8 cellular contexts compared by ENCODE assay signal in the genomic region with DNA sequence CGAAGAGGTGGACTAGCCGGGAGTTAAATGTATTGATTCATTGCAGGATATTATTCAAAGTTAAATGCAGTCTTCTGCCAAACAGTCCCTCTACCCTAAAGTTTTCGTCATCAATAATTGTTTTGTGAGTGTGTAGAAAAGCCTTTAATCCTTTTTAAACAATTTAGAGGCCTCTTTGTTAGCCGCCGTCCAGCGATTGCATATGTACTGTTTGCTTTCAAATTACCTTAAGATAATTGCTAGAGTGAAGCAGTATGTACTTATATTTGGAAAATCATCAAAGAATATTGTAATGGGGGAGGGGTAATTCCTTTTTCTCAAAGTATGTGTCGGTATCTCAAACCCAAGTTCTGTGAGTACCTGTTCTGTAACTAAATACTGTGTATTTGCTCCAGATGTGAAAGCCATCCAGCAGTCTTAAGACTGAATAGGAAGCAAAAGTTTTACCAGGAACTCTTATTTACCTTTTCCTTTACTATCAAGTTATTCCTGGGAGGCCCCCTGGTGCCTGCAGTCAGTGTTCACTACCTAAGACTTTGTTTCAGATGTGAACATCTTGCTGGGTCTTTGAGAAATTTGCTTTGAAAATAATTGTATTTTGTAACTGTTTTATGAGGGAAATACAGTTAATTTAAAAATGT. TPM values are rescaled to one million over a fixed set of nuclear protein-coding genes. Genes with fewer than 3 reads are reported as not detected.
DNase-seq lines count a peak whose midpoint lies in the region; ATAC-seq and TF ChIP-seq lines count a peak whose summit lies in the region.

No MANE protein-coding gene starts in this region.

- H3K9me3 Mint-ChIP-seq in CD4-positive, alpha-beta T cell: no peaks in the 10 kb centered on the region

- no peaks in the 10 kb centered on the region for H3K27me3 Mint-ChIP-seq in CD4-positive, alpha-beta T cell

- no peaks in the 10 kb centered on the region for H3K9me2 ChIP-seq in hepatocyte (replicated peaks; ENCODE audit: insufficient read depth)

- H3K4me1 ChIP-seq in RWPE2 (ENCODE audit: insufficient read depth, poor library complexity, severe bottlenecking) (peaks cover 32% of the 10 kb centered on the region), adipocyte (ENCODE audit: control insufficient read depth, insufficient read depth, low read length) (peaks cover 41% of the 10 kb centered on the region), hepatocyte (ENCODE audit: insufficient read depth) (peaks cover 31% of the 10 kb centered on the region)

- peaks cover 62% of the 10 kb centered on the region for H3K79me2 ChIP-seq in hepatocyte

- H4K20me1 ChIP-seq in hepatocyte (ENCODE audit: insufficient read depth, poor library complexity, severe bottlenecking): peaks cover 48% of the 10 kb centered on the region

- intact Hi-C loops in CD4-positive, alpha-beta T cell (cut with DNase I, micrococcal nuclease): loop anchor here (2.0 to 5.0 kb wide), 2 partner anchors 34 to 142 kb away; partner anchors contain the start of gene WDR43 (in 1 of the 2)

- H3K9ac ChIP-seq in adipocyte (ENCODE audit: low read length): peak overlapping the region; percentile 96

- POLR2A ChIA-PET in CD4-positive, alpha-beta T cell (lab: Charles Lee): interaction anchor here (1.1 to 5.2 kb wide), 5 partner anchors 9 to 187 kb away, joined by 3 to 59 read pairs (median 11); no protein-coding TSS in a partner anchor

- H2AFZ ChIP-seq in hepatocyte: no peak overlapping the region

- peak overlapping the region; percentile 76 for H3K4me2 ChIP-seq in hepatocyte

- DNase-seq in CD4-positive, alpha-beta T cell: peak in 9 of 10 experiments; percentile 11 to 61 (median 38)
- DNase-seq in HS-5 (ENCODE audit: low read depth) (peak; percentile 48), RWPE2 (ENCODE audit: low spot score) (no peak), adipocyte (ENCODE audit: low read depth) (peak; percentile 83), hepatocyte (ENCODE audit: low spot score) (peak; percentile 89), retina (peak; percentile 44), iPS-NIHi7 (ENCODE audit: extremely low spot score) (no peak)

- ATAC-seq in CD4-positive, alpha-beta T cell (ENCODE audit: poor library complexity): no peak
- ATAC-seq in RWPE2 (ENCODE audit: low read depth) (peak; percentile 50), GM21515 (IDR thresholded peaks at IDR 0.05; ENCODE audit: unreplicated experiment) (no peak)

- H3K4me3 Mint-ChIP-seq in CD4-positive, alpha-beta T cell: peak overlapping the region; percentile 95

- H3K36me3 Mint-ChIP-seq in CD4-positive, alpha-beta T cell (ENCODE audit: low read depth): peaks cover 51% of the 10 kb centered on the region

- H3K36me3 ChIP-seq in RWPE2 (ENCODE audit: low read depth) (peaks cover 22% of the 10 kb centered on the region), adipocyte (ENCODE audit: control insufficient read depth, insufficient read depth, low read length, severe bottlenecking) (no peaks in the 10 kb centered on the region), hepatocyte (replicated peaks; ENCODE audit: insufficient read depth, low read depth) (no peaks in the 10 kb centered on the region)

- H3K4me3 ChIP-seq in RWPE2 (ENCODE audit: severe bottlenecking) (peak overlapping the region; percentile 85), adipocyte (ENCODE audit: low read length) (peak overlapping the region; percentile 98), hepatocyte (peak overlapping the region; percentile 96)

- TF ChIP-seq CTCF in CD4-positive, alpha-beta T cell (IDR thresholded peaks at IDR 0.05): peak; percentile 74
- peak; percentile 86 for TF ChIP-seq CTCF in RWPE2 (IDR thresholded peaks at IDR 0.05; ENCODE audit: poor library complexity, severe bottlenecking)
- TF ChIP-seq CTCF in hepatocyte (IDR thresholded peaks at IDR 0.05; ENCODE audit: poor library complexity): peak; percentile 75

- peaks cover 80% of the 10 kb centered on the region for H3K4me1 Mint-ChIP-seq in CD4-positive, alpha-beta T cell (ENCODE audit: low read depth)

- CTCF ChIA-PET in CD4-positive, alpha-beta T cell (lab: Charles Lee): interaction anchor here (5.5 to 7.8 kb wide), 2 partner anchors 159 to 186 kb away, joined by 32 to 54 read pairs; no protein-coding TSS in a partner anchor

- peak overlapping the region; percentile 98 for H3K27ac ChIP-seq in CD4-positive, alpha-beta T cell (ENCODE audit: low read depth, low read length)
- peak overlapping the region; percentile 90 for H3K27ac ChIP-seq in RWPE2 (ENCODE audit: poor library complexity, severe bottlenecking)
- H3K27ac ChIP-seq in hepatocyte: peak overlapping the region; percentile 100

- H3K9me3 ChIP-seq in CD4-positive, alpha-beta T cell (ENCODE audit: control insufficient read depth, low read length): no peaks in the 10 kb centered on the region
- H3K9me3 ChIP-seq in RWPE2 (ENCODE audit: severe bottlenecking) (no peaks in the 10 kb centered on the region), adipocyte (ENCODE audit: control insufficient read depth, low read length) (no peaks in the 10 kb centered on the region), hepatocyte (ENCODE audit: low read depth) (no peaks in the 10 kb centered on the region)

- no peaks in the 10 kb centered on the region for H3K27me3 ChIP-seq in CD4-positive, alpha-beta T cell (ENCODE audit: control insufficient read depth, insufficient read depth, low read length)
- H3K27me3 ChIP-seq in RWPE2 (ENCODE audit: insufficient read depth, poor library complexity, severe bottlenecking) (no peaks in the 10 kb centered on the region), adipocyte (replicated peaks; ENCODE audit: control insufficient read depth, insufficient read depth, low read length) (no peaks in the 10 kb centered on the region), hepatocyte (no peaks in the 10 kb centered on the region)

- 1% methylated on average over 7 of the region's 7 CpGs for WGBS in hepatocyte (ENCODE audit: low lambda C conversion rate, missing lambda C conversion rate)

- H3K27ac Mint-ChIP-seq in CD4-positive, alpha-beta T cell: peak overlapping the region; percentile 95

RNA-seq across cellular contexts. Expression of gene PPP1CB, which starts 1.5 kb away (rescaled TPM):
- total RNA-seq in CD4-positive, alpha-beta T cell: 100 to 1,000 TPM; 290 to 304 TPM
- 250 and 269 TPM in 2 replicates for total RNA-seq in hepatocyte
- polyA plus RNA-seq in hepatocyte: 157 and 161 TPM in 2 replicates

RNA-seq across cellular contexts. Expression of gene SPDYA, which starts 57.5 kb away (rescaled TPM):
- 10 to 100 TPM; 12.7 to 12.8 TPM for total RNA-seq in CD4-positive, alpha-beta T cell
- 1.2 and 1.7 TPM in 2 replicates for total RNA-seq in hepatocyte
- polyA plus RNA-seq in hepatocyte: 1.3 and 2.1 TPM in 2 replicates

Comparison
In these comparisons a context has a peak if more than half of its experiments do, and no peak if none do; other contexts are left out.
1. DNase-seq: peak in CD4-positive, alpha-beta T cell (9 of 10), HS-5 (single experiment), adipocyte (single experiment), hepatocyte (single experiment) and retina (single experiment); none in RWPE2 (single experiment) and iPS-NIHi7 (single experiment).
2. Peak in every context shown above with its lines, with median percentiles within 50 percentile points of each other: H3K27ac ChIP-seq, CTCF ChIP-seq and H3K4me3 ChIP-seq.